ENCODE assay signal across 8 cellular contexts in the genomic region with DNA sequence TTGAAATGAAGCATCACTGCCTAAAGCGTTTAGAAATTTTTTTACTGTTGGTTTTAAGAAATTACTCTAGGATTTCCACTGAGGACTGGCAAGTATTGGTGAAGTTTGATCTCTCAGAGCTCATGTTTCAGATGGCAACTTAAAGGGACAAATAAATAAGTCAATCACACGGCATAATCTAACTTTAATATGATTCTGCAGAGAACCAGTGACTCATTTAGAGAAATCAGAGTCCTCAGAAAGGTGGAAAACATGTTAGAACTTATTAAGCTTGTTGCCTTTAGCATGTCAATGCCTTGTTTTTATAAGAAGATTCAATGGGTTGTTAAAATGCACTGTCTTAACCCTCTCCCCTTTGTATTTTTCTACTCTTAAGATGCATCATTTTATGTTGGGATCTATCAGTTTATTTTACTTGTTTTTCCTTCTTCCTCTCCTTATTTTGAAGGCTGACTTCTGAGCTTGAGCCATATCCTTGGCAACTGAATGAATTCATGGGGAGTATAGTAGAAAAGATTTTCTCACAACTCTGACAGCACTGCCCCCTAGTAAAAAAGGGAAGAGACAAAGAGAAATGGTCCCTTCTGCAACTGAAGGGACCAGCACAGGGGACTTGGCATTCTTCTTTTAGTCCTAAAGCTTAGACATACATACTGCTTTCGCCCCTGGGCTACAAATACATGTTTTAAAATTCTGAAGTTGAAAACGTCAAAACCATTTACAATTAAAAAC.
DNase-seq lines count a peak whose midpoint lies in the region; ATAC-seq, FAIRE-seq and TF ChIP-seq lines count a peak whose summit lies in the region.
"Had no signal": no experiment of that assay in that cellular context is flagged by ENCODE, and none has a peak within 500 bp of the region (broad histone marks: within the 10 kb centered on the region; RNA-seq: fewer than 3 reads in every experiment).

No MANE protein-coding gene starts in this region.

- no peak overlapping the region for H2AFZ ChIP-seq in neuronal stem cell (ENCODE audit: low read length)

- no peak overlapping the region for H3K18ac ChIP-seq in neuronal stem cell (ENCODE audit: low read length)

- H2BK15ac ChIP-seq in neuronal stem cell (ENCODE audit: low read length) = no peak overlapping the region

- no peak overlapping the region for H3K14ac ChIP-seq in neuronal stem cell (ENCODE audit: low read length)

- CTCF ChIA-PET in HEK293T (lab: Yijun Ruan, JAX) = no interaction called here

- H3K36me3 ChIP-seq in psoas muscle (ENCODE audit: insufficient read depth in 1 of 2, low read depth in 1 of 2) (no peaks in the 10 kb centered on the region), neuronal stem cell (replicated peaks in 1 of 2; ENCODE audit: control insufficient read depth in 2 of 2, insufficient read depth in 2 of 2, low read length in 2 of 2) (no peaks in the 10 kb centered on the region)

- H3K4ac ChIP-seq in neuronal stem cell (ENCODE audit: low read length) = no peak overlapping the region

- DNase-seq in HEK293T (ENCODE audit: extremely low spot score) (no peak), OCI-M1 (lab: John Stamatoyannopoulos, UW) (peak; percentile 11), dermis blood vessel endothelial cell (peak; percentile 33), psoas muscle (no peak), neuronal stem cell (ENCODE audit: low spot score) (no peak), D721Med (ENCODE audit: insufficient read length, low spot score) (no peak), mucosa of gallbladder (ENCODE audit: low spot score) (no peak)

- no peak overlapping the region for H3K9ac ChIP-seq in neuronal stem cell (ENCODE audit: low read depth, low read length, poor library complexity)

- no peak overlapping the region for H2AK5ac ChIP-seq in neuronal stem cell (ENCODE audit: low read depth, low read length)

- TF ChIP-seq CTCF in psoas muscle (IDR thresholded peaks at IDR 0.05) = no peak
- no peak for TF ChIP-seq CTCF in D721Med (IDR thresholded peaks at IDR 0.05; ENCODE audit: insufficient read depth, missing control alignments)

- peak overlapping the region; percentile 83 for H3K27ac ChIP-seq in psoas muscle
- no peak overlapping the region for H3K27ac ChIP-seq in neuronal stem cell (replicated peaks; ENCODE audit: low read length)

- no peak overlapping the region for H3K4me2 ChIP-seq in neuronal stem cell (ENCODE audit: insufficient read depth, low read length, poor library complexity, severe bottlenecking)

- H2BK5ac ChIP-seq in neuronal stem cell (ENCODE audit: low read length) = no peak overlapping the region

- POLR2A ChIA-PET in HEK293T (lab: Yijun Ruan, JAX) = no interaction called here

- peak in 2 of 4 donors; percentile 35 to 38 for ATAC-seq in psoas muscle

- no peak for FAIRE-seq in D721Med (lab: Jason Lieb, UNC)
- FAIRE-seq: TTC549 had no signal

- no peaks in the 10 kb centered on the region for H3K79me1 ChIP-seq in neuronal stem cell (ENCODE audit: low read depth, low read length)

- 35 to 57% (median 49%) methylated on average over 4 of the region's 4 CpGs for WGBS in psoas muscle, 3 donors
- no CpG with 5 or more reads among the region's 4 CpGs for WGBS in neuronal stem cell (ENCODE audit: extremely low coverage in 2 of 2, insufficient read length in 2 of 2, insufficient replicate concordance in 1 of 2), 2 donors

- no peak overlapping the region for H2BK12ac ChIP-seq in neuronal stem cell (ENCODE audit: low read length)

- H3K27me3 ChIP-seq in psoas muscle (ENCODE audit: insufficient read depth in 3 of 3, low read length in 2 of 3) = no peaks in the 10 kb centered on the region
- no peaks in the 10 kb centered on the region for H3K27me3 ChIP-seq in neuronal stem cell (ENCODE audit: control insufficient read depth in 3 of 3, insufficient read depth in 3 of 3, low read depth in 1 of 3, low read length in 3 of 3)

- intact Hi-C loops in psoas muscle (cut with DNase I) = loop anchor here in 1 of 2 donors (5.0 to 10.0 kb wide), 3 partner anchors 313 to 840 kb away; a partner anchor contains a TSS

- H4K8ac ChIP-seq in neuronal stem cell (ENCODE audit: low read depth, low read length) = no peak overlapping the region

- H2BK120ac ChIP-seq in neuronal stem cell (ENCODE audit: low read depth, low read length) = no peak overlapping the region

- H3K4me1 ChIP-seq in psoas muscle (peaks cover 46% of the 10 kb centered on the region), neuronal stem cell (ENCODE audit: control insufficient read depth in 2 of 2, insufficient read depth in 1 of 2, low read depth in 1 of 2, low read length in 2 of 2) (peaks cover 2 to 16% of the 10 kb centered on the region in 2 donors)

- no peak overlapping the region for H3K23ac ChIP-seq in neuronal stem cell (ENCODE audit: low read depth, low read length, poor library complexity)

- H3K9me3 ChIP-seq in psoas muscle (no peaks in the 10 kb centered on the region), neuronal stem cell (replicated peaks in 1 of 2; ENCODE audit: control insufficient read depth in 2 of 2, insufficient read depth in 1 of 2, low read depth in 1 of 2, low read length in 2 of 2) (no peaks in the 10 kb centered on the region)

- H3K4me3 ChIP-seq in psoas muscle (peak overlapping the region; percentile 63), neuronal stem cell (ENCODE audit: low read length in 2 of 2) (no peak overlapping the region)

- no peak overlapping the region for H4K91ac ChIP-seq in neuronal stem cell (ENCODE audit: low read depth, low read length, poor library complexity)

TF ChIP-seq in HEK293T, 16 proteins besides CTCF, POLR2A, EP300 and RAD21:
- TF ChIP-seq HDGF (IDR thresholded peaks at IDR 0.05; ENCODE audit: borderline replicate concordance) (no peak), LEF1 (IDR thresholded peaks at IDR 0.05; ENCODE audit: borderline replicate concordance) (no peak)
- TF ChIP-seq, protein P1, sequence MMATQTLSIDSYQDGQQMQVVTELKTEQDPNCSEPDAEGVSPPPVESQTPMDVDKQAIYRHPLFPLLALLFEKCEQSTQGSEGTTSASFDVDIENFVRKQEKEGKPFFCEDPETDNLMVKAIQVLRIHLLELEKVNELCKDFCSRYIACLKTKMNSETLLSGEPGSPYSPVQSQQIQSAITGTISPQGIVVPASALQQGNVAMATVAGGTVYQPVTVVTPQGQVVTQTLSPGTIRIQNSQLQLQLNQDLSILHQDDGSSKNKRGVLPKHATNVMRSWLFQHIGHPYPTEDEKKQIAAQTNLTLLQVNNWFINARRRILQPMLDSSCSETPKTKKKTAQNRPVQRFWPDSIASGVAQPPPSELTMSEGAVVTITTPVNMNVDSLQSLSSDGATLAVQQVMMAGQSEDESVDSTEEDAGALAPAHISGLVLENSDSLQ (IDR thresholded peaks at IDR 0.05) = peak; percentile 20; the same call in 1 of the 2 replicates

Comparison
In these comparisons a context has a peak if more than half of its experiments do, and no peak if none do; other contexts are left out.
1. DNase-seq: peak in OCI-M1 (single experiment) and dermis blood vessel endothelial cell (single experiment); none in HEK293T (single experiment), psoas muscle (0 of 2), neuronal stem cell (single experiment), D721Med (single experiment) and mucosa of gallbladder (single experiment).